Comparison of ENCODE assay signal across 1 cellular context in the genomic region with DNA sequence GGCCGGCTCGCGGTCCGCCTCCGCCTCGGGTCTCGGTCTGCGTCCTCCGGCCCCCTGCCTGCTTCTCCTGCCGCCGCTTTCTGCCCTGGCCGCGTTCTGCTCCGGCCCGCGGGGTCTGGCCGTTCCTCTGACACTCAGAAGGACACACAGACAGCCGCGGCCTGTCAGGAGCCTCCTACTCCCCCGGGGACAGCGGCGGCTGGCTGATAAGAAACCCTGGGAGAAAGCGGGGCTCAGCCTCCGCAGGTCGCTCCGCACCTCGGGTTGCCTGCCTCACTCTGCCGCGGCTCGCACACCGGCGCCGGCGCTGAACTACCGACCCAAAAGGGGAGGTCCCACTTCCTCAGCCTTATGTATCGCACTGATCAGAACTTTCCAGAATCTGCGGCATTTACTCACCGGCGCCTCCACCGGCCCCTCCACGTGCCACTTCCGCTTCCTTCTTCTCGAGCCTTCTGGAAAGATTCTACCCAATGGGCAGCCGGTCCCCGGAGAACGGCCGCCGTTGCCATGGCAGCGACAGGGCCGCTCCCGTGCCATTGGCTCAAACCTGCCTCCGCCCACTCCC.
TF ChIP-seq lines count a peak whose summit lies in the region.

A gene (minus strand): TSS at position 322 of the 568 bp plus-strand sequence. CDS start 322 bp downstream, outside the sequence.

TF ChIP-seq in K562, 482 proteins besides CTCF, POLR2A, EP300 and RAD21 (continued from another document and continues in another):
- TF ChIP-seq, protein P1, sequence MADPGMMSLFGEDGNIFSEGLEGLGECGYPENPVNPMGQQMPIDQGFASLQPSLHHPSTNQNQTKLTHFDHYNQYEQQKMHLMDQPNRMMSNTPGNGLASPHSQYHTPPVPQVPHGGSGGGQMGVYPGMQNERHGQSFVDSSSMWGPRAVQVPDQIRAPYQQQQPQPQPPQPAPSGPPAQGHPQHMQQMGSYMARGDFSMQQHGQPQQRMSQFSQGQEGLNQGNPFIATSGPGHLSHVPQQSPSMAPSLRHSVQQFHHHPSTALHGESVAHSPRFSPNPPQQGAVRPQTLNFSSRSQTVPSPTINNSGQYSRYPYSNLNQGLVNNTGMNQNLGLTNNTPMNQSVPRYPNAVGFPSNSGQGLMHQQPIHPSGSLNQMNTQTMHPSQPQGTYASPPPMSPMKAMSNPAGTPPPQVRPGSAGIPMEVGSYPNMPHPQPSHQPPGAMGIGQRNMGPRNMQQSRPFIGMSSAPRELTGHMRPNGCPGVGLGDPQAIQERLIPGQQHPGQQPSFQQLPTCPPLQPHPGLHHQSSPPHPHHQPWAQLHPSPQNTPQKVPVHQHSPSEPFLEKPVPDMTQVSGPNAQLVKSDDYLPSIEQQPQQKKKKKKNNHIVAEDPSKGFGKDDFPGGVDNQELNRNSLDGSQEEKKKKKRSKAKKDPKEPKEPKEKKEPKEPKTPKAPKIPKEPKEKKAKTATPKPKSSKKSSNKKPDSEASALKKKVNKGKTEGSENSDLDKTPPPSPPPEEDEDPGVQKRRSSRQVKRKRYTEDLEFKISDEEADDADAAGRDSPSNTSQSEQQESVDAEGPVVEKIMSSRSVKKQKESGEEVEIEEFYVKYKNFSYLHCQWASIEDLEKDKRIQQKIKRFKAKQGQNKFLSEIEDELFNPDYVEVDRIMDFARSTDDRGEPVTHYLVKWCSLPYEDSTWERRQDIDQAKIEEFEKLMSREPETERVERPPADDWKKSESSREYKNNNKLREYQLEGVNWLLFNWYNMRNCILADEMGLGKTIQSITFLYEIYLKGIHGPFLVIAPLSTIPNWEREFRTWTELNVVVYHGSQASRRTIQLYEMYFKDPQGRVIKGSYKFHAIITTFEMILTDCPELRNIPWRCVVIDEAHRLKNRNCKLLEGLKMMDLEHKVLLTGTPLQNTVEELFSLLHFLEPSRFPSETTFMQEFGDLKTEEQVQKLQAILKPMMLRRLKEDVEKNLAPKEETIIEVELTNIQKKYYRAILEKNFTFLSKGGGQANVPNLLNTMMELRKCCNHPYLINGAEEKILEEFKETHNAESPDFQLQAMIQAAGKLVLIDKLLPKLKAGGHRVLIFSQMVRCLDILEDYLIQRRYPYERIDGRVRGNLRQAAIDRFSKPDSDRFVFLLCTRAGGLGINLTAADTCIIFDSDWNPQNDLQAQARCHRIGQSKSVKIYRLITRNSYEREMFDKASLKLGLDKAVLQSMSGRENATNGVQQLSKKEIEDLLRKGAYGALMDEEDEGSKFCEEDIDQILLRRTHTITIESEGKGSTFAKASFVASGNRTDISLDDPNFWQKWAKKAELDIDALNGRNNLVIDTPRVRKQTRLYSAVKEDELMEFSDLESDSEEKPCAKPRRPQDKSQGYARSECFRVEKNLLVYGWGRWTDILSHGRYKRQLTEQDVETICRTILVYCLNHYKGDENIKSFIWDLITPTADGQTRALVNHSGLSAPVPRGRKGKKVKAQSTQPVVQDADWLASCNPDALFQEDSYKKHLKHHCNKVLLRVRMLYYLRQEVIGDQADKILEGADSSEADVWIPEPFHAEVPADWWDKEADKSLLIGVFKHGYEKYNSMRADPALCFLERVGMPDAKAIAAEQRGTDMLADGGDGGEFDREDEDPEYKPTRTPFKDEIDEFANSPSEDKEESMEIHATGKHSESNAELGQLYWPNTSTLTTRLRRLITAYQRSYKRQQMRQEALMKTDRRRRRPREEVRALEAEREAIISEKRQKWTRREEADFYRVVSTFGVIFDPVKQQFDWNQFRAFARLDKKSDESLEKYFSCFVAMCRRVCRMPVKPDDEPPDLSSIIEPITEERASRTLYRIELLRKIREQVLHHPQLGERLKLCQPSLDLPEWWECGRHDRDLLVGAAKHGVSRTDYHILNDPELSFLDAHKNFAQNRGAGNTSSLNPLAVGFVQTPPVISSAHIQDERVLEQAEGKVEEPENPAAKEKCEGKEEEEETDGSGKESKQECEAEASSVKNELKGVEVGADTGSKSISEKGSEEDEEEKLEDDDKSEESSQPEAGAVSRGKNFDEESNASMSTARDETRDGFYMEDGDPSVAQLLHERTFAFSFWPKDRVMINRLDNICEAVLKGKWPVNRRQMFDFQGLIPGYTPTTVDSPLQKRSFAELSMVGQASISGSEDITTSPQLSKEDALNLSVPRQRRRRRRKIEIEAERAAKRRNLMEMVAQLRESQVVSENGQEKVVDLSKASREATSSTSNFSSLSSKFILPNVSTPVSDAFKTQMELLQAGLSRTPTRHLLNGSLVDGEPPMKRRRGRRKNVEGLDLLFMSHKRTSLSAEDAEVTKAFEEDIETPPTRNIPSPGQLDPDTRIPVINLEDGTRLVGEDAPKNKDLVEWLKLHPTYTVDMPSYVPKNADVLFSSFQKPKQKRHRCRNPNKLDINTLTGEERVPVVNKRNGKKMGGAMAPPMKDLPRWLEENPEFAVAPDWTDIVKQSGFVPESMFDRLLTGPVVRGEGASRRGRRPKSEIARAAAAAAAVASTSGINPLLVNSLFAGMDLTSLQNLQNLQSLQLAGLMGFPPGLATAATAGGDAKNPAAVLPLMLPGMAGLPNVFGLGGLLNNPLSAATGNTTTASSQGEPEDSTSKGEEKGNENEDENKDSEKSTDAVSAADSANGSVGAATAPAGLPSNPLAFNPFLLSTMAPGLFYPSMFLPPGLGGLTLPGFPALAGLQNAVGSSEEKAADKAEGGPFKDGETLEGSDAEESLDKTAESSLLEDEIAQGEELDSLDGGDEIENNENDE (IDR thresholded peaks at IDR 0.05; ENCODE audit: low read depth, low read length) = no peak
- no peak for TF ChIP-seq MEF2A (IDR thresholded peaks at IDR 0.05; ENCODE audit: control insufficient read depth, low read depth, low read length)
- TF ChIP-seq ESRRA (IDR thresholded peaks at IDR 0.05; ENCODE audit: borderline replicate concordance, low read depth) = no peak
- no peak for TF ChIP-seq SREBF1 (IDR thresholded peaks at IDR 0.05; ENCODE audit: borderline replicate concordance, low read depth, low read length)
- TF ChIP-seq ZNF408 (CRISPR knock-in tag; IDR thresholded peaks at IDR 0.05; ENCODE audit: low read depth) = no peak
- TF ChIP-seq HNRNPH1 (optimal IDR thresholded peaks at IDR 0.05; ENCODE audit: low read depth, low read length) = no peak
- TF ChIP-seq, protein P2, sequence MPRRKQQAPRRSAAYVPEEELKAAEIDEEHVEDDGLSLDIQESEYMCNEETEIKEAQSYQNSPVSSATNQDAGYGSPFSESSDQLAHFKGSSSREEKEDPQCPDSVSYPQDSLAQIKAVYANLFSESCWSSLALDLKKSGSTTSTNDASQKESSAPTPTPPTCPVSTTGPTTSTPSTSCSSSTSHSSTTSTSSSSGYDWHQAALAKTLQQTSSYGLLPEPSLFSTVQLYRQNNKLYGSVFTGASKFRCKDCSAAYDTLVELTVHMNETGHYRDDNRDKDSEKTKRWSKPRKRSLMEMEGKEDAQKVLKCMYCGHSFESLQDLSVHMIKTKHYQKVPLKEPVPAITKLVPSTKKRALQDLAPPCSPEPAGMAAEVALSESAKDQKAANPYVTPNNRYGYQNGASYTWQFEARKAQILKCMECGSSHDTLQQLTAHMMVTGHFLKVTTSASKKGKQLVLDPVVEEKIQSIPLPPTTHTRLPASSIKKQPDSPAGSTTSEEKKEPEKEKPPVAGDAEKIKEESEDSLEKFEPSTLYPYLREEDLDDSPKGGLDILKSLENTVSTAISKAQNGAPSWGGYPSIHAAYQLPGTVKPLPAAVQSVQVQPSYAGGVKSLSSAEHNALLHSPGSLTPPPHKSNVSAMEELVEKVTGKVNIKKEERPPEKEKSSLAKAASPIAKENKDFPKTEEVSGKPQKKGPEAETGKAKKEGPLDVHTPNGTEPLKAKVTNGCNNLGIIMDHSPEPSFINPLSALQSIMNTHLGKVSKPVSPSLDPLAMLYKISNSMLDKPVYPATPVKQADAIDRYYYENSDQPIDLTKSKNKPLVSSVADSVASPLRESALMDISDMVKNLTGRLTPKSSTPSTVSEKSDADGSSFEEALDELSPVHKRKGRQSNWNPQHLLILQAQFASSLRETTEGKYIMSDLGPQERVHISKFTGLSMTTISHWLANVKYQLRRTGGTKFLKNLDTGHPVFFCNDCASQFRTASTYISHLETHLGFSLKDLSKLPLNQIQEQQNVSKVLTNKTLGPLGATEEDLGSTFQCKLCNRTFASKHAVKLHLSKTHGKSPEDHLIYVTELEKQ (CRISPR knock-in tag; IDR thresholded peaks at IDR 0.05) = no peak
- no peak for TF ChIP-seq ZNF444 (CRISPR knock-in tag; IDR thresholded peaks at IDR 0.05)
- no peak for TF ChIP-seq XRCC4 (IDR thresholded peaks at IDR 0.05; ENCODE audit: extremely low read depth, insufficient read depth, insufficient read length)
- TF ChIP-seq U2AF2 (optimal IDR thresholded peaks at IDR 0.05; ENCODE audit: low read depth, low read length) = no peak
- TF ChIP-seq ZFX (CRISPR knock-in tag; IDR thresholded peaks at IDR 0.05) = peak; percentile 30; the same call in 1 of the 2 replicates
- peak; percentile 36 for TF ChIP-seq TAF9B (IDR thresholded peaks at IDR 0.05; ENCODE audit: partially characterized antibody)
- no peak for TF ChIP-seq ZNF143 (CRISPR knock-in tag; IDR thresholded peaks at IDR 0.05)
- no peak for TF ChIP-seq KLF16 (IDR thresholded peaks at IDR 0.05)
- TF ChIP-seq, protein P3, sequence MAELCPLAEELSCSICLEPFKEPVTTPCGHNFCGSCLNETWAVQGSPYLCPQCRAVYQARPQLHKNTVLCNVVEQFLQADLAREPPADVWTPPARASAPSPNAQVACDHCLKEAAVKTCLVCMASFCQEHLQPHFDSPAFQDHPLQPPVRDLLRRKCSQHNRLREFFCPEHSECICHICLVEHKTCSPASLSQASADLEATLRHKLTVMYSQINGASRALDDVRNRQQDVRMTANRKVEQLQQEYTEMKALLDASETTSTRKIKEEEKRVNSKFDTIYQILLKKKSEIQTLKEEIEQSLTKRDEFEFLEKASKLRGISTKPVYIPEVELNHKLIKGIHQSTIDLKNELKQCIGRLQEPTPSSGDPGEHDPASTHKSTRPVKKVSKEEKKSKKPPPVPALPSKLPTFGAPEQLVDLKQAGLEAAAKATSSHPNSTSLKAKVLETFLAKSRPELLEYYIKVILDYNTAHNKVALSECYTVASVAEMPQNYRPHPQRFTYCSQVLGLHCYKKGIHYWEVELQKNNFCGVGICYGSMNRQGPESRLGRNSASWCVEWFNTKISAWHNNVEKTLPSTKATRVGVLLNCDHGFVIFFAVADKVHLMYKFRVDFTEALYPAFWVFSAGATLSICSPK (IDR thresholded peaks at IDR 0.05; ENCODE audit: borderline replicate concordance) = no peak
- no peak for TF ChIP-seq MTA2 (IDR thresholded peaks at IDR 0.05; ENCODE audit: low read depth)
- TF ChIP-seq PRPF4 (IDR thresholded peaks at IDR 0.05; ENCODE audit: insufficient read depth, low read depth, low read length, poor library complexity, severe bottlenecking) = no peak
- TF ChIP-seq, protein P4, sequence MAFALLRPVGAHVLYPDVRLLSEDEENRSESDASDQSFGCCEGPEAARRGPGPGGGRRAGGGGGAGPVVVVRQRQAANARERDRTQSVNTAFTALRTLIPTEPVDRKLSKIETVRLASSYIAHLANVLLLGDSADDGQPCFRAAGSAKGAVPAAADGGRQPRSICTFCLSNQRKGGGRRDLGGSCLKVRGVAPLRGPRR (CRISPR knock-in tag; IDR thresholded peaks at IDR 0.05) = no peak
- TF ChIP-seq CBX2 (IDR thresholded peaks at IDR 0.05; ENCODE audit: insufficient read depth, low read length, poor library complexity, severe bottlenecking) = no peak
- no peak for TF ChIP-seq TAF7 (tag; IDR thresholded peaks at IDR 0.05)
- TF ChIP-seq ZNF79 (CRISPR knock-in tag; IDR thresholded peaks at IDR 0.05; ENCODE audit: low read depth) = no peak
- TF ChIP-seq YBX1 (IDR thresholded peaks at IDR 0.05) = no peak
- TF ChIP-seq, protein P5, sequence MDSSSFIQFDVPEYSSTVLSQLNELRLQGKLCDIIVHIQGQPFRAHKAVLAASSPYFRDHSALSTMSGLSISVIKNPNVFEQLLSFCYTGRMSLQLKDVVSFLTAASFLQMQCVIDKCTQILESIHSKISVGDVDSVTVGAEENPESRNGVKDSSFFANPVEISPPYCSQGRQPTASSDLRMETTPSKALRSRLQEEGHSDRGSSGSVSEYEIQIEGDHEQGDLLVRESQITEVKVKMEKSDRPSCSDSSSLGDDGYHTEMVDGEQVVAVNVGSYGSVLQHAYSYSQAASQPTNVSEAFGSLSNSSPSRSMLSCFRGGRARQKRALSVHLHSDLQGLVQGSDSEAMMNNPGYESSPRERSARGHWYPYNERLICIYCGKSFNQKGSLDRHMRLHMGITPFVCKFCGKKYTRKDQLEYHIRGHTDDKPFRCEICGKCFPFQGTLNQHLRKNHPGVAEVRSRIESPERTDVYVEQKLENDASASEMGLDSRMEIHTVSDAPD (CRISPR knock-in tag; IDR thresholded peaks at IDR 0.05) = no peak
- no peak for TF ChIP-seq HOXB6 (CRISPR knock-in tag; IDR thresholded peaks at IDR 0.05; ENCODE audit: borderline replicate concordance)
- TF ChIP-seq, protein P6, sequence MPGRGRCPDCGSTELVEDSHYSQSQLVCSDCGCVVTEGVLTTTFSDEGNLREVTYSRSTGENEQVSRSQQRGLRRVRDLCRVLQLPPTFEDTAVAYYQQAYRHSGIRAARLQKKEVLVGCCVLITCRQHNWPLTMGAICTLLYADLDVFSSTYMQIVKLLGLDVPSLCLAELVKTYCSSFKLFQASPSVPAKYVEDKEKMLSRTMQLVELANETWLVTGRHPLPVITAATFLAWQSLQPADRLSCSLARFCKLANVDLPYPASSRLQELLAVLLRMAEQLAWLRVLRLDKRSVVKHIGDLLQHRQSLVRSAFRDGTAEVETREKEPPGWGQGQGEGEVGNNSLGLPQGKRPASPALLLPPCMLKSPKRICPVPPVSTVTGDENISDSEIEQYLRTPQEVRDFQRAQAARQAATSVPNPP (IDR thresholded peaks at IDR 0.05; ENCODE audit: borderline replicate concordance, insufficient read depth, insufficient read length) = no peak
- TF ChIP-seq, protein P7, sequence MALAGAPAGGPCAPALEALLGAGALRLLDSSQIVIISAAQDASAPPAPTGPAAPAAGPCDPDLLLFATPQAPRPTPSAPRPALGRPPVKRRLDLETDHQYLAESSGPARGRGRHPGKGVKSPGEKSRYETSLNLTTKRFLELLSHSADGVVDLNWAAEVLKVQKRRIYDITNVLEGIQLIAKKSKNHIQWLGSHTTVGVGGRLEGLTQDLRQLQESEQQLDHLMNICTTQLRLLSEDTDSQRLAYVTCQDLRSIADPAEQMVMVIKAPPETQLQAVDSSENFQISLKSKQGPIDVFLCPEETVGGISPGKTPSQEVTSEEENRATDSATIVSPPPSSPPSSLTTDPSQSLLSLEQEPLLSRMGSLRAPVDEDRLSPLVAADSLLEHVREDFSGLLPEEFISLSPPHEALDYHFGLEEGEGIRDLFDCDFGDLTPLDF (CRISPR knock-in tag; IDR thresholded peaks at IDR 0.05) = no peak
- TF ChIP-seq CBX1 (IDR thresholded peaks at IDR 0.05; ENCODE audit: low read depth) = no peak
- TF ChIP-seq KLF1 (tag; IDR thresholded peaks at IDR 0.05) = no peak
- TF ChIP-seq ZSCAN29 (IDR thresholded peaks at IDR 0.05) = no peak
- TF ChIP-seq PHF21A (IDR thresholded peaks at IDR 0.05; ENCODE audit: borderline replicate concordance, low read depth) = no peak
- TF ChIP-seq ELF4 (CRISPR knock-in tag; IDR thresholded peaks at IDR 0.05) = no peak
- TF ChIP-seq MEIS2 (IDR thresholded peaks at IDR 0.05; ENCODE audit: partially characterized antibody) = no peak
- TF ChIP-seq, protein P8, sequence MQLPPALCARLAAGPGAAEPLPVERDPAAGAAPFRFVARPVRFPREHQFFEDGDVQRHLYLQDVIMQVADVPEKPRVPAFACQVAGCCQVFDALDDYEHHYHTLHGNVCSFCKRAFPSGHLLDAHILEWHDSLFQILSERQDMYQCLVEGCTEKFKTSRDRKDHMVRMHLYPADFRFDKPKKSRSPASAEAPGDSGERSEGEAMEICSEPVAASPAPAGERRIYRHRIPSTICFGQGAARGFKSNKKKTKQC (CRISPR knock-in tag; IDR thresholded peaks at IDR 0.05) = peak; percentile 48; the same call in 1 of the 2 replicates
- TF ChIP-seq RCOR1 (IDR thresholded peaks at IDR 0.05; ENCODE audit: borderline replicate concordance in 1 of 2, low read depth in 2 of 2, low read length in 2 of 2) = no peak
- TF ChIP-seq ZBTB7A (IDR thresholded peaks at IDR 0.05; ENCODE audit: borderline replicate concordance, control insufficient read depth, low read depth, low read length) = 0 out of 2 replicates have a peak, but pooled peaks have one; percentile 14
- TF ChIP-seq ZNF3 (CRISPR knock-in tag; IDR thresholded peaks at IDR 0.05) = no peak
- no peak for TF ChIP-seq ZNF316 (IDR thresholded peaks at IDR 0.05)
- TF ChIP-seq NFYB (IDR thresholded peaks at IDR 0.05; ENCODE audit: extremely low read depth, insufficient read length) = peak; percentile 66
